In the genomic region with DNA sequence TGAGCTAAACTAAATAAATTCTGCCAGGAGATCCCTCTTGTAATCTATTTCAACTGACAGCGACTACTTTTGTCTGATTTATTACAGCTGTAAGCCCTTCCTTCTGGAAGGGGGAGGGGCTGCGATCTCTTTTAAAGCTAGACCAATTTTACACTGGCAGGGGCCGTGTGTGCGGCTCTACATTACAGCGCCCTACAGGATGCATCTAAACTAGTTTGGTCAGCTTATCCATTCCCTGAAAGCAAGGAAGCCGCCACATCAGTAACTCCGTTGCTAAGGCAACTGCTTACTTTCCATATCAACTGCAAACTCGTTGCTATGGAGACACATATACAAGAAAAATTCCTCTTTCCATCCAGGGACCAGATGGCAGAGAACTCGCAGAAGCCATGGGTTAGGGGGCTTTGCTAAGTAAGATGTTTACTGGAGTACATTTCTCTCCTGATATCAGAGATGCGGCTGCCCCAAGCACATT, we compare ENCODE assay signal across 8 cellular contexts. TPM values are rescaled to one million over a fixed set of nuclear protein-coding genes. Genes with fewer than 3 reads are reported as not detected.
A peak's percentile ranks its signal among the peaks of the same experiment; 100 is the strongest.
DNase-seq lines count a peak whose midpoint lies in the region; ATAC-seq and TF ChIP-seq lines count a peak whose summit lies in the region.

No MANE protein-coding gene starts in this region.

- in situ Hi-C loops in brain microvascular endothelial cell (cut with HindIII; ENCODE audit: low pct_ligation_motif_present, low sequenced_read_pairs), result no loop called here

- H3K27me3 ChIP-seq in BE2C, result no peaks in the 10 kb centered on the region
- H3K27me3 ChIP-seq in brain microvascular endothelial cell (replicated peaks), result no peaks in the 10 kb centered on the region

- peak; percentile 55 for DNase-seq in BE2C
- DNase-seq in NAMALWA (ENCODE audit: low spot score), result peak; percentile 27
- DNase-seq in brain microvascular endothelial cell, result peak; percentile 92
- peak; percentile 87 to 90 for DNase-seq in lung microvascular endothelial cell (ENCODE audit: low read depth in 2 of 2)
- DNase-seq in T-helper 2 cell treated with Interferon-gamma antibody and Interleukin-4, amounts not matched to agents 5 μg/mL and 100 μg/mL, for 36 hours (ENCODE audit: low spot score), result no peak
- no peak for DNase-seq in ecto neural progenitor cell (ENCODE audit: low spot score)
- DNase-seq in stimulated activated effector memory CD8-positive, alpha-beta T cell treated with anti-CD3 and anti-CD28 coated beads, Interleukin-12 subunit alpha, Interleukin-12 subunit beta, amount 100 ng/mL, for 72 hours (ENCODE audit: low spot score in 2 of 2), result no peak

- H3K4me1 ChIP-seq in BE2C, result peaks cover 18% of the 10 kb centered on the region

- H3K27ac ChIP-seq in brain microvascular endothelial cell, result peak overlapping the region; percentile 11

- H3K4me1 Mint-ChIP-seq in T-helper 2 cell treated with Interferon-gamma antibody and Interleukin-4, amounts not matched to agents 5 μg/mL and 100 μg/mL, for 36 hours (ENCODE audit: low read depth), result peaks cover 35% of the 10 kb centered on the region
- H3K4me1 Mint-ChIP-seq in stimulated activated effector memory CD8-positive, alpha-beta T cell treated with anti-CD3 and anti-CD28 coated beads, Interleukin-12 subunit alpha, Interleukin-12 subunit beta, amount 100 ng/mL, for 72 hours, result peaks cover 69% of the 10 kb centered on the region

- TF ChIP-seq CTCF in BE2C (IDR thresholded peaks at IDR 0.05; ENCODE audit: low read depth, low read length) (no peak), brain microvascular endothelial cell (IDR thresholded peaks at IDR 0.05; ENCODE audit: low read depth, low read length, missing control alignments) (no peak)

- ATAC-seq in GM18520 (IDR thresholded peaks at IDR 0.05; ENCODE audit: unreplicated experiment), result no peak
- no peak for ATAC-seq in stimulated activated effector memory CD8-positive, alpha-beta T cell treated with anti-CD3 and anti-CD28 coated beads, Interleukin-12 subunit alpha, Interleukin-12 subunit beta, amount 100 ng/mL, for 72 hours

- no peak overlapping the region for H3K4me3 Mint-ChIP-seq in T-helper 2 cell treated with Interferon-gamma antibody and Interleukin-4, amounts not matched to agents 5 μg/mL and 100 μg/mL, for 36 hours
- H3K4me3 Mint-ChIP-seq in stimulated activated effector memory CD8-positive, alpha-beta T cell treated with anti-CD3 and anti-CD28 coated beads, Interleukin-12 subunit alpha, Interleukin-12 subunit beta, amount 100 ng/mL, for 72 hours, result no peak overlapping the region

- H3K9me3 ChIP-seq in BE2C, result no peaks in the 10 kb centered on the region

- H3K9me3 Mint-ChIP-seq in T-helper 2 cell treated with Interferon-gamma antibody and Interleukin-4, amounts not matched to agents 5 μg/mL and 100 μg/mL, for 36 hours, result no peaks in the 10 kb centered on the region
- no peaks in the 10 kb centered on the region for H3K9me3 Mint-ChIP-seq in stimulated activated effector memory CD8-positive, alpha-beta T cell treated with anti-CD3 and anti-CD28 coated beads, Interleukin-12 subunit alpha, Interleukin-12 subunit beta, amount 100 ng/mL, for 72 hours

- H3K4me3 ChIP-seq in BE2C (ENCODE audit: low read depth, low read length) (0 out of 2 replicates have a peak overlapping the region, but pooled peaks have one; percentile 5), brain microvascular endothelial cell (ENCODE audit: low read depth, low read length) (no peak overlapping the region)

- H3K36me3 ChIP-seq in BE2C, result 0 out of 2 replicates have a peak, but pooled peaks cover 3% of the 10 kb centered on the region
- H3K36me3 ChIP-seq in brain microvascular endothelial cell (replicated peaks), result no peaks in the 10 kb centered on the region

- H3K27ac Mint-ChIP-seq in T-helper 2 cell treated with Interferon-gamma antibody and Interleukin-4, amounts not matched to agents 5 μg/mL and 100 μg/mL, for 36 hours, result no peak overlapping the region
- no peak overlapping the region for H3K27ac Mint-ChIP-seq in stimulated activated effector memory CD8-positive, alpha-beta T cell treated with anti-CD3 and anti-CD28 coated beads, Interleukin-12 subunit alpha, Interleukin-12 subunit beta, amount 100 ng/mL, for 72 hours

- H3K36me3 Mint-ChIP-seq in T-helper 2 cell treated with Interferon-gamma antibody and Interleukin-4, amounts not matched to agents 5 μg/mL and 100 μg/mL, for 36 hours (ENCODE audit: low read depth), result peaks cover 35% of the 10 kb centered on the region
- peaks cover 18% of the 10 kb centered on the region for H3K36me3 Mint-ChIP-seq in stimulated activated effector memory CD8-positive, alpha-beta T cell treated with anti-CD3 and anti-CD28 coated beads, Interleukin-12 subunit alpha, Interleukin-12 subunit beta, amount 100 ng/mL, for 72 hours

- H3K27me3 Mint-ChIP-seq in T-helper 2 cell treated with Interferon-gamma antibody and Interleukin-4, amounts not matched to agents 5 μg/mL and 100 μg/mL, for 36 hours (ENCODE audit: low read depth), result no peaks in the 10 kb centered on the region

RNA-seq across cellular contexts. Expression of gene FOXN3, which starts 17.4 kb away (rescaled TPM):
- 21.9 TPM for polyA plus RNA-seq in BE2C (2012; ENCODE audit: insufficient read depth, insufficient read length, low read depth)
- total RNA-seq in lung microvascular endothelial cell, result 17.0 and 37.9 TPM in 2 replicates

Comparison
In these comparisons a context has a peak if more than half of its experiments do, and no peak if none do; other contexts are left out.
1. DNase-seq: peak in BE2C (single experiment), NAMALWA (single experiment), brain microvascular endothelial cell (single experiment) and lung microvascular endothelial cell (2 of 2); none in T-helper 2 cell treated with Interferon-gamma antibody and Interleukin-4, amounts not matched to agents 5 μg/mL and 100 μg/mL, for 36 hours (single experiment), ecto neural progenitor cell (single experiment) and stimulated activated effector memory CD8-positive, alpha-beta T cell treated with anti-CD3 and anti-CD28 coated beads, Interleukin-12 subunit alpha, Interleukin-12 subunit beta, amount 100 ng/mL, for 72 hours (0 of 2).